Comparison of ENCODE assay signal across 18 cellular contexts in genomic region chr18:7987284-7987976, GRCh38.
A peak's percentile ranks its signal among the peaks of the same experiment; 100 is the strongest.
DNase-seq lines count a peak whose midpoint lies in the region; ATAC-seq and TF ChIP-seq lines count a peak whose summit lies in the region.
"Had no signal": no experiment of that assay in that cellular context is flagged by ENCODE, and none has a peak within 500 bp of the region (broad histone marks: within the 10 kb centered on the region; RNA-seq: fewer than 3 reads in every experiment).

No MANE protein-coding gene starts in this region.

- peaks cover 1% of the 10 kb centered on the region for H3K4me1 ChIP-seq in mesenchymal stem cell (ENCODE audit: control insufficient read depth, insufficient read depth, low read depth, low read length)
- H3K4me1 ChIP-seq: body of pancreas had no signal

- H3K36me3 ChIP-seq in mesenchymal stem cell (ENCODE audit: control insufficient read depth in 1 of 2, insufficient read depth in 2 of 2, low read depth in 1 of 2, low read length in 2 of 2), result no peaks in the 10 kb centered on the region

- ATAC-seq in GM19035 (IDR thresholded peaks at IDR 0.05; ENCODE audit: unreplicated experiment), result no peak
- ATAC-seq in GM19023 (IDR thresholded peaks at IDR 0.05; ENCODE audit: unreplicated experiment), result no peak
- no peak for ATAC-seq in GM18520 (IDR thresholded peaks at IDR 0.05; ENCODE audit: unreplicated experiment)
- ATAC-seq: body of pancreas; sciatic nerve; stimulated activated naive CD8-positive, alpha-beta T cell treated with anti-CD3 and anti-CD28 coated beads, Interleukin-15, Interleukin-2, amounts not matched to agents 100 U/mL and 50 U/mL, for 24 hours had no signal

- DNase-seq in Daoy (ENCODE audit: low read depth) (peak; percentile 38), LHCN-M2 (ENCODE audit: low read depth) (peak; percentile 64), chondrocyte (ENCODE audit: low spot score) (no peak), mesenchymal stem cell (peak; percentile 43)
- DNase-seq in stimulated activated naive CD4-positive, alpha-beta T cell treated with Interleukin-2 at 50 U/mL for 16 hours (lab: John Stamatoyannopoulos, UW), result no peak
- DNase-seq: activated CD8-positive, alpha-beta memory T cell treated with anti-CD3 and anti-CD28 coated beads for 24 hours; activated effector memory CD4-positive, alpha-beta T cell treated with Interleukin-2 at 50 U/mL for 16 hours; body of pancreas; CD4-positive, alpha-beta memory T cell; MM.1S; NCI-H2081 treated with DMSO at 0.1 percent for 48 hours; stimulated activated naive CD8-positive, alpha-beta T cell treated with anti-CD3 and anti-CD28 coated beads, Interleukin-15, Interleukin-2, amounts not matched to agents 100 U/mL and 50 U/mL, for 24 hours had no signal

- TF ChIP-seq CTCF in chondrocyte (IDR thresholded peaks at IDR 0.05), result no peak

- H3K9me3 Mint-ChIP-seq in chondrocyte (ENCODE audit: low read depth), result peaks cover 3% of the 10 kb centered on the region

- H3K4me2 ChIP-seq in mesenchymal stem cell (ENCODE audit: low read length, poor library complexity, severe bottlenecking), result peak overlapping the region; percentile 16

- peak overlapping the region; percentile 93 for H3K27ac Mint-ChIP-seq in chondrocyte (ENCODE audit: unreplicated experiment)
- H3K27ac Mint-ChIP-seq: CD4-positive, alpha-beta memory T cell had no signal

- H3K4me3 ChIP-seq in mesenchymal stem cell (ENCODE audit: insufficient read depth in 1 of 2, low read depth in 1 of 2, low read length in 2 of 2), result peak overlapping the region in 1 of 2 experiments; percentile 58
- H3K4me3 ChIP-seq: body of pancreas, lung had no signal

- peaks cover 17% of the 10 kb centered on the region for H3K79me1 ChIP-seq in mesenchymal stem cell (replicated peaks; ENCODE audit: low read length, poor library complexity, severe bottlenecking)

- no peak overlapping the region for H3K23ac ChIP-seq in mesenchymal stem cell (ENCODE audit: low read length in 2 of 2)

- peak overlapping the region; percentile 28 for H3K4me3 Mint-ChIP-seq in chondrocyte (ENCODE audit: unreplicated experiment)
- H3K4me3 Mint-ChIP-seq: CD4-positive, alpha-beta memory T cell; neural crest cell had no signal

- no peaks in the 10 kb centered on the region for H3K36me3 Mint-ChIP-seq in chondrocyte (ENCODE audit: low read depth)

- H2AK5ac ChIP-seq in mesenchymal stem cell (ENCODE audit: low read length, severe bottlenecking), result no peak overlapping the region

- no peak overlapping the region for H3K4ac ChIP-seq in mesenchymal stem cell (ENCODE audit: low read depth in 1 of 2, low read length in 2 of 2)

- no peak overlapping the region for H2BK15ac ChIP-seq in mesenchymal stem cell (ENCODE audit: low read depth, poor library complexity, severe bottlenecking)

- no peak overlapping the region for H2BK12ac ChIP-seq in mesenchymal stem cell (ENCODE audit: low read length in 2 of 2)

- 92% methylated on average over 3 of the region's 3 CpGs for WGBS in mesenchymal stem cell

- H2BK5ac ChIP-seq in mesenchymal stem cell (ENCODE audit: low read depth, low read length, poor library complexity, severe bottlenecking), result no peak overlapping the region

- peaks cover 28% of the 10 kb centered on the region for H3K4me1 Mint-ChIP-seq in chondrocyte (ENCODE audit: low read depth)

- peak overlapping the region; percentile 47 for H3K9ac ChIP-seq in mesenchymal stem cell (ENCODE audit: low read length)

- H2BK120ac ChIP-seq in mesenchymal stem cell (ENCODE audit: low read depth, low read length), result no peak overlapping the region

- H3K27me3 ChIP-seq in mesenchymal stem cell (ENCODE audit: control insufficient read depth in 1 of 2, insufficient read depth in 1 of 2, low read length in 2 of 2), result no peaks in the 10 kb centered on the region
- H3K27me3 ChIP-seq: body of pancreas had no signal

- H3K27ac ChIP-seq in mesenchymal stem cell (ENCODE audit: low read length, poor library complexity, severe bottlenecking), result no peak overlapping the region
- H3K27ac ChIP-seq: body of pancreas had no signal

- H3K27me3 Mint-ChIP-seq in chondrocyte (ENCODE audit: low read depth), result no peaks in the 10 kb centered on the region
- H3K27me3 Mint-ChIP-seq: CD4-positive, alpha-beta memory T cell had no signal

- H2AFZ ChIP-seq in mesenchymal stem cell (ENCODE audit: low read depth, low read length), result no peak overlapping the region

- H4K8ac ChIP-seq in mesenchymal stem cell (ENCODE audit: low read length), result no peak overlapping the region

- no peak overlapping the region for H3K14ac ChIP-seq in mesenchymal stem cell (ENCODE audit: low read length in 2 of 2)

- no peaks in the 10 kb centered on the region for H3K9me3 ChIP-seq in mesenchymal stem cell (ENCODE audit: control insufficient read depth, low read length)
- H3K9me3 ChIP-seq: body of pancreas had no signal

- no peak overlapping the region for H3K18ac ChIP-seq in mesenchymal stem cell (ENCODE audit: low read depth in 1 of 2, low read length in 2 of 2)

- H4K91ac ChIP-seq in mesenchymal stem cell (ENCODE audit: low read length), result no peak overlapping the region

Comparison
In these comparisons a context has a peak if more than half of its experiments do, and no peak if none do; other contexts are left out.
1. DNase-seq: peak in Daoy (single experiment), LHCN-M2 (single experiment) and mesenchymal stem cell (single experiment); none in chondrocyte (single experiment) and stimulated activated naive CD4-positive, alpha-beta T cell treated with Interleukin-2 at 50 U/mL for 16 hours (single experiment).